9 cellular contexts compared by ENCODE assay signal in genomic region chr1:155961937-155962336, GRCh38. TPM values are rescaled to one million over a fixed set of nuclear protein-coding genes. Genes with fewer than 3 reads are reported as not detected.
DNase-seq lines count a peak whose midpoint lies in the region; ATAC-seq and TF ChIP-seq lines count a peak whose summit lies in the region.
"Had no signal": no experiment of that assay in that cellular context is flagged by ENCODE, and none has a peak within 500 bp of the region (broad histone marks: within the 10 kb centered on the region; RNA-seq: fewer than 3 reads in every experiment).

No MANE protein-coding gene starts in this region.

- no peaks in the 10 kb centered on the region for H3K9me3 Mint-ChIP-seq in CD8-positive, alpha-beta T cell
- no peaks in the 10 kb centered on the region for H3K9me3 Mint-ChIP-seq in IgD-negative memory B cell
- no peaks in the 10 kb centered on the region for H3K9me3 Mint-ChIP-seq in MCF 10A (ENCODE audit: unreplicated experiment)

- peak in 1 of 7 experiments; percentile 15 for DNase-seq in CD8-positive, alpha-beta T cell
- DNase-seq in MCF 10A (ENCODE audit: unreplicated experiment) (peak; percentile 100), left lobe of liver (ENCODE audit: low spot score) (no peak)

- CTCF ChIA-PET in CD8-positive, alpha-beta T cell (lab: Charles Lee): interaction anchor here (1.8 to 2.0 kb wide), 2 partner anchors 13 to 28 kb away, joined by 6 to 7 read pairs; no protein-coding TSS in a partner anchor
- CTCF ChIA-PET in MCF 10A (lab: Yijun Ruan, JAX): interaction anchor here (0.6 to 5.6 kb wide), 16 partner anchors 9 to 140 kb away, joined by 3 to 73 read pairs (median 6); partner anchors contain the start of genes ARHGEF2 and LAMTOR2

- no peaks in the 10 kb centered on the region for H3K27me3 Mint-ChIP-seq in CD8-positive, alpha-beta T cell (ENCODE audit: low read depth)
- H3K27me3 Mint-ChIP-seq in IgD-negative memory B cell: no peaks in the 10 kb centered on the region
- no peaks in the 10 kb centered on the region for H3K27me3 Mint-ChIP-seq in MCF 10A (ENCODE audit: insufficient read depth, unreplicated experiment)

- H3K9me3 ChIP-seq in CD8-positive, alpha-beta T cell (ENCODE audit: low read length): no peaks in the 10 kb centered on the region

- peak overlapping the region; percentile 64 for H3K27ac Mint-ChIP-seq in CD8-positive, alpha-beta T cell
- H3K27ac Mint-ChIP-seq in IgD-negative memory B cell (peak overlapping the region; percentile 18 to 95 (median 72)), MCF 10A (ENCODE audit: low read depth, unreplicated experiment) (peak overlapping the region; percentile 98)

- H3K27me3 ChIP-seq in CD8-positive, alpha-beta T cell (ENCODE audit: insufficient read depth, low read length): no peaks in the 10 kb centered on the region

- peaks cover 20% of the 10 kb centered on the region for H3K4me1 Mint-ChIP-seq in CD8-positive, alpha-beta T cell (ENCODE audit: low read depth)
- H3K4me1 Mint-ChIP-seq in IgD-negative memory B cell (peaks cover 27 to 46% (median 39%) of the 10 kb centered on the region in 3 donors), MCF 10A (ENCODE audit: insufficient read depth, unreplicated experiment) (peaks cover 40% of the 10 kb centered on the region)

- intact Hi-C loops in CD8-positive, alpha-beta T cell (cut with DNase I, micrococcal nuclease): no loop called here
- intact Hi-C loops in MCF 10A (cut with micrococcal nuclease): loop anchor here (1.0 to 2.0 kb wide), 3 partner anchors 17 to 27 kb away; no protein-coding TSS in a partner anchor

- no peak overlapping the region for H3K4me3 Mint-ChIP-seq in CD8-positive, alpha-beta T cell
- H3K4me3 Mint-ChIP-seq in IgD-negative memory B cell (peak overlapping the region; percentile 30 to 88 (median 75)), MCF 10A (ENCODE audit: unreplicated experiment) (peak overlapping the region; percentile 75)

- H3K36me3 Mint-ChIP-seq in CD8-positive, alpha-beta T cell: peaks cover 87% of the 10 kb centered on the region
- H3K36me3 Mint-ChIP-seq in IgD-negative memory B cell (peaks cover 7% of the 10 kb centered on the region), MCF 10A (ENCODE audit: insufficient read depth, unreplicated experiment) (peaks cover 95% of the 10 kb centered on the region)

- POLR2A ChIA-PET in CD8-positive, alpha-beta T cell (lab: Charles Lee): interaction anchor here (0.7 to 2.0 kb wide), 3 partner anchors 17 to 352 kb away, joined by 3 to 7 read pairs (median 3); partner anchors contain the start of gene KHDC4
- POLR2A ChIA-PET in MCF 10A (lab: Yijun Ruan, JAX): interaction anchor here (0.8 to 11.4 kb wide), 11 partner anchors 9 to 59 kb away, joined by 3 to 259 read pairs (median 6); partner anchors contain the start of genes ARHGEF2, KHDC4, RXFP4 and SSR2

- no peak overlapping the region for H3K4me3 ChIP-seq in CD8-positive, alpha-beta T cell (ENCODE audit: low read depth, low read length)

- no peak overlapping the region for H3K27ac ChIP-seq in CD8-positive, alpha-beta T cell (ENCODE audit: low read depth, low read length)

- H3K4me1 ChIP-seq in CD8-positive, alpha-beta T cell (ENCODE audit: insufficient read depth, low read length): peaks cover 17% of the 10 kb centered on the region

- no TSS peak for BruUV-seq in MCF 10A (replicated peaks; lab: Mats Ljungman, UMichigan)

- ATAC-seq in CD8-positive, alpha-beta T cell: no peak
- ATAC-seq in left lobe of liver (peak; percentile 55), HG02852 (IDR thresholded peaks at IDR 0.05; ENCODE audit: unreplicated experiment) (no peak), GM19324 (IDR thresholded peaks at IDR 0.05; ENCODE audit: low FRiP score, unreplicated experiment) (no peak), GM19351 (IDR thresholded peaks at IDR 0.05; ENCODE audit: unreplicated experiment) (no peak), GM21619 (IDR thresholded peaks at IDR 0.05; ENCODE audit: unreplicated experiment) (no peak)

- TF ChIP-seq CTCF in CD8-positive, alpha-beta T cell (IDR thresholded peaks at IDR 0.05): no peak
- TF ChIP-seq CTCF in MCF 10A (IDR thresholded peaks at IDR 0.05; ENCODE audit: unreplicated experiment): peak; percentile 42

- H3K36me3 ChIP-seq in CD8-positive, alpha-beta T cell (ENCODE audit: insufficient read depth, low read length): peaks cover 79% of the 10 kb centered on the region

RNA-seq across cellular contexts. Expression of gene ARHGEF2, which starts 16.4 kb away (rescaled TPM):
- total RNA-seq in CD8-positive, alpha-beta T cell: 10 to 100 TPM; 51.6 to 52.3 TPM
- 43.9 TPM for polyA plus RNA-seq in IgD-negative memory B cell
- total RNA-seq in MCF 10A (2022): 498 and 555 TPM in 2 replicates
- total RNA-seq in left lobe of liver: 6.5 TPM

RNA-seq across cellular contexts. Expression of gene RXFP4, which starts 20.5 kb away (rescaled TPM):
- total RNA-seq in CD8-positive, alpha-beta T cell: not detected
- polyA plus RNA-seq in IgD-negative memory B cell: 0.78 TPM
- not detected in 2 replicates for total RNA-seq in MCF 10A (2022)
- total RNA-seq in left lobe of liver: not detected
- polyA plus RNA-seq: neural cell had no signal

RNA-seq across cellular contexts. Expression of gene KHDC4, which starts 27.7 kb away (rescaled TPM):
- total RNA-seq in CD8-positive, alpha-beta T cell: 10 to 100 TPM; 47.4 to 54.6 TPM
- 8.0 TPM for polyA plus RNA-seq in IgD-negative memory B cell
- total RNA-seq in MCF 10A (2022) (90.9 and 104 TPM in 2 replicates), left lobe of liver (18.5 TPM)

RNA-seq across cellular contexts. Expression of gene RIT1, which starts 50.8 kb away (rescaled TPM):
- 10 to 100 TPM; 79.6 to 85.0 TPM for total RNA-seq in CD8-positive, alpha-beta T cell
- 12.7 TPM for polyA plus RNA-seq in IgD-negative memory B cell
- total RNA-seq in MCF 10A (2022): 36.2 and 43.1 TPM in 2 replicates
- total RNA-seq in left lobe of liver: 7.2 TPM

RNA-seq across cellular contexts. Expression of gene SSR2, which starts 58.8 kb away (rescaled TPM):
- 100 to 1,000 TPM; 208 to 212 TPM for total RNA-seq in CD8-positive, alpha-beta T cell
- 257 TPM for polyA plus RNA-seq in IgD-negative memory B cell
- total RNA-seq in MCF 10A (2022) (477 and 589 TPM in 2 replicates), left lobe of liver (95.6 TPM)
